Comparison of ENCODE assay signal across 7 cellular contexts in the genomic region with DNA sequence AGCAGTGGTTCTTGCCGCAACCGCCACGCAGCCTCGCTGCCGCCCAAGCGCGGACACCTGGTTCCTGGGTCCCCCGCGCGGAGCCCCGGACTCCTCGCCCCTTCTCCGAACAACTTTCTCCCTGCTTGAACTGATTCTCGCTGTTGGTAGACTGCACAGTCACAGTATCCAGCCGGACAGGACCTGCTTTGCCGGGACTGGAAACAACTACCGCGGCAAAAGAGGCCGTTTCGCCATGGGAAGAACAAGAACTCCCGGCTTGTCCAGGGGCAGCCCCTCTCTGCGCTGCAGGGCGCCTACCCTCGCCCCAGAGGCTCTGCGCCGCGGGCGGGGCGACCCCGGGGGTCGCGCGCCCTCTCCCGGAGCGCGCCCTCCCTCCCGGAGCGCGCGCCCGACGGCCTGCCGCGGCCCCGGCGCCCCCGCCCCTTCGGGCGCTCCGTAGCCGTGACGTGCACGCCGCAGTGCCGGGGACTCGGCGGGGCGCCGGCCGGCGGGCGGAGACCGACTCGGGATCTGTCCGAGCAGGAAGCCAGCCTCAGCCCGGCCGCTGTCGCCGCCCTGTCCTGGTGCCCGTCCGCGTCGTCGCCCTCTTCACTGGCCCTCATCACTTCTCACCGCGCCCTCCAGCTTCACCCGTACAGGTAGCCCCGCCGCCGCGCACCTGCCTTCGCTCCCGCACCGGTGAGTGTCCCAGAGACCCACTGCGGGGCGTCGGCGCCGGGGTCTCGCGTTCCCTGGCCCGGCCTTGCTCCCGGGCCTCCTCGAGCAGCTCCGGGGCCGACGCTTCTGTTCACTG. TPM values are rescaled to one million over a fixed set of nuclear protein-coding genes. Genes with fewer than 3 reads are reported as not detected.
A peak's percentile ranks its signal among the peaks of the same experiment; 100 is the strongest.
DNase-seq lines count a peak whose midpoint lies in the region; ATAC-seq and TF ChIP-seq lines count a peak whose summit lies in the region.

Gene MYO6 (plus strand): TSS at position 497 of the 796 bp plus-strand sequence. CDS start 68,309 bp downstream, outside the sequence.

- intact Hi-C loops in left colon (cut with DNase I, micrococcal nuclease), result no loop called here

- peak within 1 kb of the TSS; percentile 74 for H3K4me3 ChIP-seq in HFF-Myc (replicated peaks; ENCODE audit: low read depth, low read length)

- ATAC-seq in GM18498 (IDR thresholded peaks at IDR 0.05; ENCODE audit: unreplicated experiment) (peak; percentile 86), left colon (peak; percentile 90)

- no peak for TF ChIP-seq CTCF in HFF-Myc (IDR thresholded peaks at IDR 0.05; ENCODE audit: low read depth, low read length, missing control alignments)

- no peak for DNase-seq in HFF-Myc (ENCODE audit: extremely low read depth, low read depth)
- DNase-seq in NCI-H1092 treated with DMSO at 0.1 percent for 48 hours (lab: John Stamatoyannopoulos, UW), result peak; percentile 8
- DNase-seq in activated CD4-positive, CD25-positive, alpha-beta regulatory T cell treated with anti-CD3 and anti-CD28 coated beads, Interleukin-2, amount 50 U/mL, for 72 hours, result peak; percentile 41
- DNase-seq in cortex of kidney (lab: John Stamatoyannopoulos, UW), result peak; percentile 26
- DNase-seq in left colon, result peak; percentile 79 to 86
- DNase-seq in stimulated activated CD4-positive, alpha-beta T cell treated with anti-CD3 and anti-CD28 coated beads, Interleukin-2, amount 100 ng/mL, for 24 hours, result peak; percentile 24 to 55

RNA-seq across cellular contexts. Expression of gene MYO6, which starts in this region (rescaled TPM):
- total RNA-seq in left colon, result 10 to 100 TPM; 76.9 to 78.3 TPM
